9 cellular contexts compared by ENCODE assay signal in genomic region chr14:68951800-68952540, GRCh38. TPM values are rescaled to one million over a fixed set of nuclear protein-coding genes. Genes with fewer than 3 reads are reported as not detected.
DNase-seq lines count a peak whose midpoint lies in the region; ATAC-seq and TF ChIP-seq lines count a peak whose summit lies in the region.
"Had no signal": no experiment of that assay in that cellular context is flagged by ENCODE, and none has a peak within 500 bp of the region (broad histone marks: within the 10 kb centered on the region; RNA-seq: fewer than 3 reads in every experiment).

No MANE protein-coding gene starts in this region.

- peaks cover 86% of the 10 kb centered on the region for H3K4me1 ChIP-seq in BLaER1
- H3K4me1 ChIP-seq in prostate gland (replicated peaks): peaks cover 10% of the 10 kb centered on the region
- H3K4me1 ChIP-seq in effector memory CD4-positive, alpha-beta T cell (ENCODE audit: control insufficient read depth, insufficient read depth, low read length, poor library complexity, severe bottlenecking): peaks cover 2% of the 10 kb centered on the region

- H3K4me3 ChIP-seq in BLaER1 (no peak overlapping the region), prostate gland (no peak overlapping the region)
- no peak overlapping the region for H3K4me3 ChIP-seq in effector memory CD4-positive, alpha-beta T cell (ENCODE audit: insufficient read depth, low read depth, low read length, poor library complexity, severe bottlenecking)

- WGBS in prostate gland: 41% methylated on average over 14 of the region's 14 CpGs

- H3K36me3 ChIP-seq in BLaER1: 0 out of 2 replicates have a peak, but pooled peaks cover 1% of the 10 kb centered on the region
- no peaks in the 10 kb centered on the region for H3K36me3 ChIP-seq in prostate gland
- no peaks in the 10 kb centered on the region for H3K36me3 ChIP-seq in effector memory CD4-positive, alpha-beta T cell (ENCODE audit: control insufficient read depth, insufficient read depth, low read length)

- H3K9me3 ChIP-seq in BLaER1 (no peaks in the 10 kb centered on the region), prostate gland (no peaks in the 10 kb centered on the region)
- no peaks in the 10 kb centered on the region for H3K9me3 ChIP-seq in effector memory CD4-positive, alpha-beta T cell (ENCODE audit: control insufficient read depth, low read length)

- H3K4me2 ChIP-seq in BLaER1: peak overlapping the region; percentile 90

- H4K20me1 ChIP-seq in BLaER1: 0 out of 2 replicates have a peak, but pooled peaks cover 14% of the 10 kb centered on the region

- ATAC-seq in SK-N-SH treated with all-trans-retinoic acid at 6 μM for 48 hours: peak; percentile 24
- peak; percentile 35 for ATAC-seq in Right ventricle myocardium superior (ENCODE audit: poor library complexity)
- no peak for ATAC-seq in HG02623 (IDR thresholded peaks at IDR 0.05; ENCODE audit: unreplicated experiment)
- no peak for ATAC-seq in GM21515 (IDR thresholded peaks at IDR 0.05; ENCODE audit: unreplicated experiment)

- TF ChIP-seq POLR2A in prostate gland (IDR thresholded peaks at IDR 0.05): no peak

- peak; percentile 72 for DNase-seq in Right ventricle myocardium superior
- DNase-seq in prostate gland (ENCODE audit: low spot score): no peak
- no peak for DNase-seq in effector memory CD4-positive, alpha-beta T cell
- no peak for DNase-seq in kidney glomerular epithelial cell (lab: John Stamatoyannopoulos, UW)
- DNase-seq: activated effector memory CD4-positive, alpha-beta T cell treated with anti-CD3 and anti-CD28 coated beads, Interleukin-2, amount 50 U/mL, for 16 hours had no signal

- H3K9ac ChIP-seq in BLaER1: peak overlapping the region; percentile 32; the same call in 1 of the 2 replicates

- intact Hi-C loops in Right ventricle myocardium superior (cut with DNase I) (no loop called here), prostate gland (cut with DNase I) (loop anchor here (2.0 kb wide), 1 partner anchor 25 kb away; no protein-coding TSS in a partner anchor)

- peak overlapping the region; percentile 77 for H3K27ac ChIP-seq in BLaER1
- H3K27ac ChIP-seq in prostate gland: peak overlapping the region; percentile 79 to 98
- H3K27ac ChIP-seq in effector memory CD4-positive, alpha-beta T cell (ENCODE audit: insufficient read depth, low read length, poor library complexity, severe bottlenecking): no peak overlapping the region

- no peak for TF ChIP-seq CTCF in prostate gland (IDR thresholded peaks at IDR 0.05)

- H3K27me3 ChIP-seq in BLaER1 (no peaks in the 10 kb centered on the region), prostate gland (replicated peaks; ENCODE audit: insufficient read depth) (no peaks in the 10 kb centered on the region)
- H3K27me3 ChIP-seq in effector memory CD4-positive, alpha-beta T cell (replicated peaks; ENCODE audit: control insufficient read depth, insufficient read depth, low read length, poor library complexity, severe bottlenecking): no peaks in the 10 kb centered on the region

TF ChIP-seq in SK-N-SH treated with all-trans-retinoic acid at 6 μM for 48 hours, 23 proteins besides CTCF, POLR2A, EP300 and RAD21 (continues in another document):
- TF ChIP-seq ZNF8 (CRISPR knock-in tag; IDR thresholded peaks at IDR 0.05) (no peak), PATZ1 (CRISPR knock-in tag; IDR thresholded peaks at IDR 0.05; ENCODE audit: borderline replicate concordance) (no peak), OSR1 (CRISPR knock-in tag; IDR thresholded peaks at IDR 0.05) (no peak), CSDC2 (CRISPR knock-in tag; IDR thresholded peaks at IDR 0.05) (no peak), GLIS3 (CRISPR knock-in tag; IDR thresholded peaks at IDR 0.05) (no peak), ZC3H10 (CRISPR knock-in tag; IDR thresholded peaks at IDR 0.05) (no peak), RARB (CRISPR knock-in tag; IDR thresholded peaks at IDR 0.05) (no peak), PPARA (CRISPR knock-in tag; IDR thresholded peaks at IDR 0.05; ENCODE audit: borderline replicate concordance) (no peak), ZNF565 (CRISPR knock-in tag; conservative IDR thresholded peaks at IDR 0.05; ENCODE audit: low read depth) (no peak), BACH2 (CRISPR knock-in tag; IDR thresholded peaks at IDR 0.05; ENCODE audit: borderline replicate concordance) (no peak), SNAI2 (CRISPR knock-in tag; IDR thresholded peaks at IDR 0.05) (no peak), ZFP3 (CRISPR knock-in tag; IDR thresholded peaks at IDR 0.05) (no peak), ESRRG (CRISPR knock-in tag; IDR thresholded peaks at IDR 0.05) (no peak), ZFP30 (CRISPR knock-in tag; IDR thresholded peaks at IDR 0.05) (no peak), ARNTL (CRISPR knock-in tag; IDR thresholded peaks at IDR 0.05; ENCODE audit: borderline replicate concordance, low read depth) (no peak)
- TF ChIP-seq, protein P1, sequence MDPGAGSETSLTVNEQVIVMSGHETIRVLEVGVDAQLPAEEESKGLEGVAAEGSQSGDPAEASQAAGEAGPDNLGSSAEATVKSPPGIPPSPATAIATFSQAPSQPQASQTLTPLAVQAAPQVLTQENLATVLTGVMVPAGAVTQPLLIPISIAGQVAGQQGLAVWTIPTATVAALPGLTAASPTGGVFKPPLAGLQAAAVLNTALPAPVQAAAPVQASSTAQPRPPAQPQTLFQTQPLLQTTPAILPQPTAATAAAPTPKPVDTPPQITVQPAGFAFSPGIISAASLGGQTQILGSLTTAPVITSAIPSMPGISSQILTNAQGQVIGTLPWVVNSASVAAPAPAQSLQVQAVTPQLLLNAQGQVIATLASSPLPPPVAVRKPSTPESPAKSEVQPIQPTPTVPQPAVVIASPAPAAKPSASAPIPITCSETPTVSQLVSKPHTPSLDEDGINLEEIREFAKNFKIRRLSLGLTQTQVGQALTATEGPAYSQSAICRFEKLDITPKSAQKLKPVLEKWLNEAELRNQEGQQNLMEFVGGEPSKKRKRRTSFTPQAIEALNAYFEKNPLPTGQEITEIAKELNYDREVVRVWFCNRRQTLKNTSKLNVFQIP (CRISPR knock-in tag; IDR thresholded peaks at IDR 0.05; ENCODE audit: borderline replicate concordance, low read depth): no peak
- TF ChIP-seq, protein P2, sequence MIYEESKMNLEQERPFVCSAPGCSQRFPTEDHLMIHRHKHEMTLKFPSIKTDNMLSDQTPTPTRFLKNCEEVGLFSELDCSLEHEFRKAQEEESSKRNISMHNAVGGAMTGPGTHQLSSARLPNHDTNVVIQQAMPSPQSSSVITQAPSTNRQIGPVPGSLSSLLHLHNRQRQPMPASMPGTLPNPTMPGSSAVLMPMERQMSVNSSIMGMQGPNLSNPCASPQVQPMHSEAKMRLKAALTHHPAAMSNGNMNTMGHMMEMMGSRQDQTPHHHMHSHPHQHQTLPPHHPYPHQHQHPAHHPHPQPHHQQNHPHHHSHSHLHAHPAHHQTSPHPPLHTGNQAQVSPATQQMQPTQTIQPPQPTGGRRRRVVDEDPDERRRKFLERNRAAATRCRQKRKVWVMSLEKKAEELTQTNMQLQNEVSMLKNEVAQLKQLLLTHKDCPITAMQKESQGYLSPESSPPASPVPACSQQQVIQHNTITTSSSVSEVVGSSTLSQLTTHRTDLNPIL (CRISPR knock-in tag; IDR thresholded peaks at IDR 0.05; ENCODE audit: low read depth): no peak
- TF ChIP-seq, protein P3, sequence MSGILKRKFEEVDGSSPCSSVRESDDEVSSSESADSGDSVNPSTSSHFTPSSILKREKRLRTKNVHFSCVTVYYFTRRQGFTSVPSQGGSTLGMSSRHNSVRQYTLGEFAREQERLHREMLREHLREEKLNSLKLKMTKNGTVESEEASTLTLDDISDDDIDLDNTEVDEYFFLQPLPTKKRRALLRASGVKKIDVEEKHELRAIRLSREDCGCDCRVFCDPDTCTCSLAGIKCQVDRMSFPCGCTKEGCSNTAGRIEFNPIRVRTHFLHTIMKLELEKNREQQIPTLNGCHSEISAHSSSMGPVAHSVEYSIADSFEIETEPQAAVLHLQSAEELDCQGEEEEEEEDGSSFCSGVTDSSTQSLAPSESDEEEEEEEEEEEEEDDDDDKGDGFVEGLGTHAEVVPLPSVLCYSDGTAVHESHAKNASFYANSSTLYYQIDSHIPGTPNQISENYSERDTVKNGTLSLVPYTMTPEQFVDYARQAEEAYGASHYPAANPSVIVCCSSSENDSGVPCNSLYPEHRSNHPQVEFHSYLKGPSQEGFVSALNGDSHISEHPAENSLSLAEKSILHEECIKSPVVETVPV (CRISPR knock-in tag; IDR thresholded peaks at IDR 0.05): no peak

RNA-seq across cellular contexts. Expression of gene ACTN1, which starts 27.1 kb away (rescaled TPM):
- total RNA-seq in Right ventricle myocardium superior (92.5 TPM), prostate gland (100 to 1,000 TPM; 197 to 240 TPM)

Comparison
In these comparisons a context has a peak if more than half of its experiments do, and no peak if none do; other contexts are left out.
1. ATAC-seq: peak in SK-N-SH treated with all-trans-retinoic acid at 6 μM for 48 hours (single experiment) and Right ventricle myocardium superior (single experiment); none in HG02623 (single experiment) and GM21515 (single experiment).